In genomic region chr11:106021181-106021966, GRCh38 we compare ENCODE assay signal across 8 cellular contexts. TPM values are rescaled to one million over a fixed set of nuclear protein-coding genes. Genes with fewer than 3 reads are reported as not detected.
DNase-seq lines count a peak whose midpoint lies in the region; ATAC-seq, FAIRE-seq and TF ChIP-seq lines count a peak whose summit lies in the region.

No MANE protein-coding gene starts in this region.

- POLR2A ChIA-PET in SK-N-SH (lab: Yijun Ruan, JAX): no interaction called here

- FAIRE-seq in RCC 7860 (lab: Jason Lieb, UNC): no peak

- H3K4me2 ChIP-seq in SK-N-SH: peak overlapping the region; percentile 72

- no peak for TF ChIP-seq EP300 in SK-N-SH (IDR thresholded peaks at IDR 0.05; ENCODE audit: borderline replicate concordance in 1 of 2, low read depth in 1 of 2, low read length in 1 of 2)

- CTCF ChIA-PET in SK-N-SH (lab: Yijun Ruan, JAX): no interaction called here

- H4K20me1 ChIP-seq in SK-N-SH (ENCODE audit: insufficient read depth): no peaks in the 10 kb centered on the region

- peaks cover 35% of the 10 kb centered on the region for H3K4me1 Mint-ChIP-seq in osteocyte (ENCODE audit: unreplicated experiment)

- no peak for TF ChIP-seq RAD21 in SK-N-SH (IDR thresholded peaks at IDR 0.05; ENCODE audit: low read length)

- peak overlapping the region; percentile 92 for H3K4me3 Mint-ChIP-seq in osteocyte (ENCODE audit: unreplicated experiment)

- H3K36me3 ChIP-seq in BE2C (no peaks in the 10 kb centered on the region), SK-N-SH (replicated peaks in 1 of 2; ENCODE audit: control insufficient read depth in 1 of 2, insufficient read depth in 2 of 2, low read length in 1 of 2) (peaks cover 12 to 25% of the 10 kb centered on the region in 2 experiments)

- H3K27me3 Mint-ChIP-seq in osteocyte (ENCODE audit: unreplicated experiment): peaks cover 8% of the 10 kb centered on the region

- H3K36me3 Mint-ChIP-seq in osteocyte (ENCODE audit: unreplicated experiment): no peaks in the 10 kb centered on the region

- H3K4me3 ChIP-seq in BE2C (ENCODE audit: low read depth, low read length): peak overlapping the region; percentile 83
- peak overlapping the region; percentile 80 to 81 for H3K4me3 ChIP-seq in SK-N-SH (ENCODE audit: low read depth in 2 of 2, low read length in 1 of 2)

- H3K9me2 ChIP-seq in SK-N-SH: no peaks in the 10 kb centered on the region

- no peaks in the 10 kb centered on the region for H3K9me3 ChIP-seq in BE2C
- no peaks in the 10 kb centered on the region for H3K9me3 ChIP-seq in SK-N-SH

- no peaks in the 10 kb centered on the region for H3F3A ChIP-seq in SK-N-SH (replicated peaks; ENCODE audit: insufficient read depth)

- H3K79me2 ChIP-seq in SK-N-SH (ENCODE audit: insufficient read depth): peaks cover 51% of the 10 kb centered on the region

- H3K27me3 ChIP-seq in BE2C: no peaks in the 10 kb centered on the region
- H3K27me3 ChIP-seq in SK-N-SH (ENCODE audit: insufficient read depth): no peaks in the 10 kb centered on the region

- peaks cover 3% of the 10 kb centered on the region for H3K4me1 ChIP-seq in BE2C
- H3K4me1 ChIP-seq in SK-N-SH (ENCODE audit: control insufficient read depth in 1 of 2, insufficient read depth in 2 of 2, low read depth in 1 of 2, low read length in 1 of 2): peaks cover 0 to 28% of the 10 kb centered on the region in 2 experiments; a peak in 3 of 4 replicates

- peak overlapping the region; percentile 57 to 85; a peak in 3 of 4 replicates for H3K27ac ChIP-seq in SK-N-SH (ENCODE audit: low read depth in 2 of 2, low read length in 1 of 2)

- H2AFZ ChIP-seq in SK-N-SH (ENCODE audit: low read depth): peak overlapping the region; percentile 91

- DNase-seq in BE2C (no peak), SK-N-SH (no peak), fibroblast of peridontal ligament (ENCODE audit: extremely low read depth) (peak; percentile 73), osteocyte (ENCODE audit: extremely low spot score, unreplicated experiment) (no peak), RCC 7860 (ENCODE audit: low spot score) (no peak), NCI-H2029 treated with DMSO at 0.1 percent for 48 hours (lab: John Stamatoyannopoulos, UW) (no peak)

- H3K27ac Mint-ChIP-seq in osteocyte (ENCODE audit: unreplicated experiment): peak overlapping the region; percentile 83

- 7% methylated on average over 14 of the region's 18 CpGs for WGBS in SK-N-SH (ENCODE audit: low lambda C conversion rate)

- peak overlapping the region; percentile 78 for H3K9ac ChIP-seq in SK-N-SH

- H3K9me3 Mint-ChIP-seq in osteocyte (ENCODE audit: unreplicated experiment): no peaks in the 10 kb centered on the region

- ATAC-seq in GM19035 (IDR thresholded peaks at IDR 0.05; ENCODE audit: unreplicated experiment) (peak; percentile 23), HG03196 (IDR thresholded peaks at IDR 0.05; ENCODE audit: unreplicated experiment) (peak; percentile 16)

- TF ChIP-seq CTCF in BE2C (IDR thresholded peaks at IDR 0.05; ENCODE audit: low read depth, low read length) (no peak), SK-N-SH (IDR thresholded peaks at IDR 0.05) (no peak), osteocyte (IDR thresholded peaks at IDR 0.05) (no peak)

TF ChIP-seq in SK-N-SH, 30 proteins besides CTCF, POLR2A, EP300 and RAD21:
- peak; percentile 35; the same call in 1 of the 2 replicates for TF ChIP-seq POLR2AphosphoS5 (IDR thresholded peaks at IDR 0.05; ENCODE audit: low read depth, low read length)
- TF ChIP-seq FOXM1 (IDR thresholded peaks at IDR 0.05; ENCODE audit: low read depth): no peak
- TF ChIP-seq, protein P1, sequence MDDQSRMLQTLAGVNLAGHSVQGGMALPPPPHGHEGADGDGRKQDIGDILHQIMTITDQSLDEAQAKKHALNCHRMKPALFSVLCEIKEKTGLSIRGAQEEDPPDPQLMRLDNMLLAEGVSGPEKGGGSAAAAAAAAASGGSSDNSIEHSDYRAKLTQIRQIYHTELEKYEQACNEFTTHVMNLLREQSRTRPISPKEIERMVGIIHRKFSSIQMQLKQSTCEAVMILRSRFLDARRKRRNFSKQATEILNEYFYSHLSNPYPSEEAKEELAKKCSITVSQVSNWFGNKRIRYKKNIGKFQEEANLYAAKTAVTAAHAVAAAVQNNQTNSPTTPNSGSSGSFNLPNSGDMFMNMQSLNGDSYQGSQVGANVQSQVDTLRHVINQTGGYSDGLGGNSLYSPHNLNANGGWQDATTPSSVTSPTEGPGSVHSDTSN (IDR thresholded peaks at IDR 0.05): peak; percentile 60; the same call in 1 of the 2 replicates
- TF ChIP-seq FOXJ3 (CRISPR knock-in tag; IDR thresholded peaks at IDR 0.05): no peak
- no peak for TF ChIP-seq USF1 (IDR thresholded peaks at IDR 0.05; ENCODE audit: borderline replicate concordance, low read depth)
- peak; percentile 68 for TF ChIP-seq TCF12 (IDR thresholded peaks at IDR 0.05)

RNA-seq across cellular contexts. Expression of gene MSANTD4, which starts 0.7 kb away (rescaled TPM):
- polyA plus RNA-seq in BE2C (2012; ENCODE audit: insufficient read depth, insufficient read length, low read depth): 33.1 TPM
- 6.2 and 8.5 TPM in 2 replicates for polyA plus RNA-seq in SK-N-SH (2012; rRNA removed)
- polyA plus RNA-seq in SK-N-SH (2012; cell fraction: cytosol; rRNA removed): 11.3 and 14.3 TPM in 2 replicates
- polyA plus RNA-seq in SK-N-SH (2012; cell fraction: nucleus; rRNA removed): 7.6 and 10.2 TPM in 2 replicates
- 16.7 and 18.1 TPM in 2 replicates for total RNA-seq in osteocyte

RNA-seq across cellular contexts. Expression of gene KBTBD3, which starts 55.8 kb away (rescaled TPM):
- 4.2 TPM for polyA plus RNA-seq in BE2C (2012; ENCODE audit: insufficient read depth, insufficient read length, low read depth)
- polyA plus RNA-seq in SK-N-SH (2012; rRNA removed): 1.9 and 2.0 TPM in 2 replicates
- polyA plus RNA-seq in SK-N-SH (2012; cell fraction: cytosol; rRNA removed): 1.8 and 2.2 TPM in 2 replicates
- 0.67 and 1.7 TPM in 2 replicates for polyA plus RNA-seq in SK-N-SH (2012; cell fraction: nucleus; rRNA removed)
- 3.0 and 3.9 TPM in 2 replicates for total RNA-seq in osteocyte

RNA-seq across cellular contexts. Expression of gene AASDHPPT, which starts 56.1 kb away (rescaled TPM):
- polyA plus RNA-seq in BE2C (2012; ENCODE audit: insufficient read depth, insufficient read length, low read depth): 81.6 TPM
- polyA plus RNA-seq in SK-N-SH (2012; rRNA removed): 17.3 and 19.1 TPM in 2 replicates
- 23.2 and 29.3 TPM in 2 replicates for polyA plus RNA-seq in SK-N-SH (2012; cell fraction: cytosol; rRNA removed)
- 10.4 and 11.8 TPM in 2 replicates for polyA plus RNA-seq in SK-N-SH (2012; cell fraction: nucleus; rRNA removed)
- 38.8 and 49.6 TPM in 2 replicates for total RNA-seq in osteocyte
